ENCODE assay signal across 25 cellular contexts in the genomic region with DNA sequence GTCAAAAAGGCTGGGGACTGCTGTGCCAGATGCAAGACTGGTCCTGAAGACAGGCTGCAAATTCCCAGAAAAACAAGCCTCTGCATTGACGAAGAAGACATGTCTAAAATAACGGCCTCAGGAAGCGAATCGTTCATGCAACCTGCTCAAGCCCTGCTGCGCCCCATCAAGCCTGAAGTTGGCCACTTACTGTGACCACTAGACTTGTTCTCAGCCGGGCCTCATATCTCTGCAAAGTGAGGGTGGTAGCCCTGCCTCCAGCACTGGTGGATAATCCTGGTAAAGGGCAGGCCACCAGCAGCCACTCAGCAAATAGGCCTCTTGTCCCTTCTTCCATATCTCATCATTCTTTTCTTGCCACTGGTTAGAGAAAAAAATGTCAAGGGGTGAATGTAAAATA. TPM values are rescaled to one million over a fixed set of nuclear protein-coding genes. Genes with fewer than 3 reads are reported as not detected.
"Had no signal": no experiment of that assay in that cellular context is flagged by ENCODE, and none has a peak within 500 bp of the region (broad histone marks: within the 10 kb centered on the region; RNA-seq: fewer than 3 reads in every experiment).

No MANE protein-coding gene starts in this region.

- H3K4me1 Mint-ChIP-seq: activated naive CD8-positive, alpha-beta T cell treated with anti-CD3 and anti-CD28 coated beads for 36 hours had no signal

- H3K9me3 ChIP-seq: ovary, right lobe of liver, upper lobe of right lung had no signal

- H3K27me3 ChIP-seq: cardiac muscle cell, ovary, right lobe of liver, upper lobe of right lung had no signal

- H3K4me3 Mint-ChIP-seq: activated naive CD8-positive, alpha-beta T cell treated with anti-CD3 and anti-CD28 coated beads for 36 hours; neural crest cell; stimulated activated naive B cell treated with anti-CD40 and anti-IgM and Interleukin-4, amounts not matched to agents 10 μg/mL and 1 μg/mL and 100 μg/mL, for 72 hours had no signal

- H3K36me3 ChIP-seq: cardiac muscle cell, ovary, right lobe of liver had no signal

- H3K4me1 ChIP-seq: right lobe of liver, upper lobe of right lung had no signal

- H3K27ac ChIP-seq: cardiac muscle cell, ovary, right lobe of liver, upper lobe of right lung had no signal

- DNase-seq: activated CD4-positive, alpha-beta T cell treated with anti-CD3 and anti-CD28 coated beads, Interleukin-2, amount 50 U/mL, for 1 hour; activated CD4-positive, CD25-positive, alpha-beta regulatory T cell treated with anti-CD3 and anti-CD28 coated beads, Interleukin-2, amount 50 U/mL, for 72 hours; activated CD8-positive, alpha-beta memory T cell treated with anti-CD3 and anti-CD28 coated beads, Interleukin-2, amount 50 U/mL, for 4 hours; activated gamma-delta T cell treated with Interleukin-2 at 50 U/mL for 16 hours; activated naive CD8-positive, alpha-beta T cell treated with anti-CD3 and anti-CD28 coated beads for 36 hours; activated T-cell treated with anti-CD3 and anti-CD28 coated beads, Interleukin-2, amount 50 U/mL, for 48 hours; amniotic stem cell; erythroblast; hypothalamus; islet precursor cell; stimulated activated CD4-positive, alpha-beta T cell treated with anti-CD3 and anti-CD28 coated beads, Interleukin-4, amount 100 ng/mL, for 4 hours; stimulated activated naive B cell treated with anti-CD40 and anti-IgM and Interleukin-4, amounts not matched to agents 10 μg/mL and 1 μg/mL and 100 μg/mL, for 72 hours; T-helper 1 cell; T1000 had no signal

- H3K4me3 ChIP-seq: cardiac muscle cell, ovary, right lobe of liver, upper lobe of right lung had no signal

- H3K27me3 Mint-ChIP-seq: activated naive CD8-positive, alpha-beta T cell treated with anti-CD3 and anti-CD28 coated beads for 36 hours; stimulated activated naive B cell treated with anti-CD40 and anti-IgM and Interleukin-4, amounts not matched to agents 10 μg/mL and 1 μg/mL and 100 μg/mL, for 72 hours had no signal

- ATAC-seq: left lobe of liver; right lobe of liver; SK-N-SH treated with all-trans-retinoic acid at 6 μM for 48 hours; stimulated activated naive B cell treated with anti-CD40 and anti-IgM and Interleukin-4, amounts not matched to agents 10 μg/mL and 1 μg/mL and 100 μg/mL, for 72 hours; upper lobe of right lung had no signal

- H3K27ac Mint-ChIP-seq: activated naive CD8-positive, alpha-beta T cell treated with anti-CD3 and anti-CD28 coated beads for 36 hours had no signal

- H3K9me3 Mint-ChIP-seq: activated naive CD8-positive, alpha-beta T cell treated with anti-CD3 and anti-CD28 coated beads for 36 hours; neural crest cell; stimulated activated naive B cell treated with anti-CD40 and anti-IgM and Interleukin-4, amounts not matched to agents 10 μg/mL and 1 μg/mL and 100 μg/mL, for 72 hours had no signal

RNA-seq across cellular contexts. Expression of a gene that starts 40.5 kb away (rescaled TPM):
- total RNA-seq: activated naive CD8-positive, alpha-beta T cell treated with anti-CD3 and anti-CD28 coated beads for 36 hours; cardiac muscle cell; dermis microvascular lymphatic vessel endothelial cell; frontal cortex; lung microvascular endothelial cell; pulmonary artery endothelial cell; upper lobe of right lung had no signal
- polyA plus RNA-seq: cardiac muscle cell, ovary had no signal
